ENCODE assay signal across 1 cellular context in genomic region chr10:133281628-133282372, GRCh38.
TF ChIP-seq lines count a peak whose summit lies in the region.

No MANE protein-coding gene starts in this region.

TF ChIP-seq in K562, 482 proteins besides CTCF, POLR2A, EP300 and RAD21:
- TF ChIP-seq CCNT2 (IDR thresholded peaks at IDR 0.05; ENCODE audit: borderline replicate concordance, extremely low read depth, insufficient read length, low read depth, low read length) (no peak), ZNF395 (CRISPR knock-in tag; IDR thresholded peaks at IDR 0.05) (no peak), POLR2G (IDR thresholded peaks at IDR 0.05; ENCODE audit: low read depth, low read length) (peak; percentile 20; the same call in 1 of the 2 replicates)
TF ChIP-seq in K562: peak in this region for 1.
